ENCODE assay signal across 7 cellular contexts in genomic region chr4:5465956-5466355, GRCh38.
"Had no signal": no experiment of that assay in that cellular context is flagged by ENCODE, and none has a peak within 500 bp of the region (broad histone marks: within the 10 kb centered on the region; RNA-seq: fewer than 3 reads in every experiment).

No MANE protein-coding gene starts in this region.

- DNase-seq: H9, HFFc6, IMR-90, KG1 had no signal

- ATAC-seq: GM23338, HCT116, K562 had no signal

- H3K4me3 Mint-ChIP-seq: GM23338, H9, HFFc6 had no signal

- H3K9me3 Mint-ChIP-seq: GM23338, H9 had no signal

- H3K27ac Mint-ChIP-seq: GM23338, H9, HFFc6 had no signal

- H3K4me3 ChIP-seq: GM23338, K562 had no signal

- H2AFZ ChIP-seq: GM23338 had no signal

- H3K4me2 ChIP-seq: GM23338 had no signal
